1 cellular context compared by ENCODE assay signal in the genomic region with DNA sequence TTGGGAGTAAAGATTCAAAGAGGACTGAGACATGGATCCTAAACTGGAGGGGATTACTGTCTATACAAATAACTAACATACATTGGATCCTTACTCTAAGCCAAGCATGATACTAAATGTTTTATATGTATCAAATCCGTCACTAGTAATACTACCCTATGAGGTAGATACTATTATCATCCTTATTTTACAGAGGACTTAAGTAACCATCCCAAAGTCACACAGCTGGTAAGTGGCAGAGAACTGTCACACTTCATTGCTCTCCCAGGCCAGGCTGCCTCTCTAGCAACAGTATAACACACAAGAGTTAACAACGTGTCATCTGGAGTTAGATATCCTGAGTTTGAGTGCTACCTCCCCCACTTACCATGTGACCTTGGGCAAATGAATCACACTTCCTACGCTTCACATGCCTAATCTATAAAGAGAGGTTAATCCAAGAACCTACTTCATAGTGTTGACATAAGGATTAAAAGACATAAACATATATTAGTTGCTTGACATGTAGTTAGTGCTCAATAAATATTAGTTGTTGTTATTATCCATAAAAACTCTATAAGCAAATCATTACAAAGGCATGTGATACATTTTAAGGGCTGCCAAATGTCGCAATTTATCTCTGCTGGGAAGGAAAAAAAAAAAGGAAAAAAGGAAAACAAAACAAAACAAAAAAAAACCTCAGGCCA.
TF ChIP-seq lines count a peak whose summit lies in the region.

No MANE protein-coding gene starts in this region.

TF ChIP-seq in HEK293, 187 proteins besides CTCF, POLR2A, EP300 and RAD21 (continued from another document and continues in another):
- TF ChIP-seq ZNF174 (tag by site-specific recombination; IDR thresholded peaks at IDR 0.05) = no peak
- TF ChIP-seq, protein P1, sequence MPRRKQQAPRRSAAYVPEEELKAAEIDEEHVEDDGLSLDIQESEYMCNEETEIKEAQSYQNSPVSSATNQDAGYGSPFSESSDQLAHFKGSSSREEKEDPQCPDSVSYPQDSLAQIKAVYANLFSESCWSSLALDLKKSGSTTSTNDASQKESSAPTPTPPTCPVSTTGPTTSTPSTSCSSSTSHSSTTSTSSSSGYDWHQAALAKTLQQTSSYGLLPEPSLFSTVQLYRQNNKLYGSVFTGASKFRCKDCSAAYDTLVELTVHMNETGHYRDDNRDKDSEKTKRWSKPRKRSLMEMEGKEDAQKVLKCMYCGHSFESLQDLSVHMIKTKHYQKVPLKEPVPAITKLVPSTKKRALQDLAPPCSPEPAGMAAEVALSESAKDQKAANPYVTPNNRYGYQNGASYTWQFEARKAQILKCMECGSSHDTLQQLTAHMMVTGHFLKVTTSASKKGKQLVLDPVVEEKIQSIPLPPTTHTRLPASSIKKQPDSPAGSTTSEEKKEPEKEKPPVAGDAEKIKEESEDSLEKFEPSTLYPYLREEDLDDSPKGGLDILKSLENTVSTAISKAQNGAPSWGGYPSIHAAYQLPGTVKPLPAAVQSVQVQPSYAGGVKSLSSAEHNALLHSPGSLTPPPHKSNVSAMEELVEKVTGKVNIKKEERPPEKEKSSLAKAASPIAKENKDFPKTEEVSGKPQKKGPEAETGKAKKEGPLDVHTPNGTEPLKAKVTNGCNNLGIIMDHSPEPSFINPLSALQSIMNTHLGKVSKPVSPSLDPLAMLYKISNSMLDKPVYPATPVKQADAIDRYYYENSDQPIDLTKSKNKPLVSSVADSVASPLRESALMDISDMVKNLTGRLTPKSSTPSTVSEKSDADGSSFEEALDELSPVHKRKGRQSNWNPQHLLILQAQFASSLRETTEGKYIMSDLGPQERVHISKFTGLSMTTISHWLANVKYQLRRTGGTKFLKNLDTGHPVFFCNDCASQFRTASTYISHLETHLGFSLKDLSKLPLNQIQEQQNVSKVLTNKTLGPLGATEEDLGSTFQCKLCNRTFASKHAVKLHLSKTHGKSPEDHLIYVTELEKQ (tag by site-specific recombination; IDR thresholded peaks at IDR 0.05; ENCODE audit: borderline replicate concordance) = no peak
- TF ChIP-seq ZNF138 (tag by site-specific recombination; IDR thresholded peaks at IDR 0.05; ENCODE audit: borderline replicate concordance) = no peak
- TF ChIP-seq GLIS1 (tag by site-specific recombination; IDR thresholded peaks at IDR 0.05) = no peak
- TF ChIP-seq, protein P2, sequence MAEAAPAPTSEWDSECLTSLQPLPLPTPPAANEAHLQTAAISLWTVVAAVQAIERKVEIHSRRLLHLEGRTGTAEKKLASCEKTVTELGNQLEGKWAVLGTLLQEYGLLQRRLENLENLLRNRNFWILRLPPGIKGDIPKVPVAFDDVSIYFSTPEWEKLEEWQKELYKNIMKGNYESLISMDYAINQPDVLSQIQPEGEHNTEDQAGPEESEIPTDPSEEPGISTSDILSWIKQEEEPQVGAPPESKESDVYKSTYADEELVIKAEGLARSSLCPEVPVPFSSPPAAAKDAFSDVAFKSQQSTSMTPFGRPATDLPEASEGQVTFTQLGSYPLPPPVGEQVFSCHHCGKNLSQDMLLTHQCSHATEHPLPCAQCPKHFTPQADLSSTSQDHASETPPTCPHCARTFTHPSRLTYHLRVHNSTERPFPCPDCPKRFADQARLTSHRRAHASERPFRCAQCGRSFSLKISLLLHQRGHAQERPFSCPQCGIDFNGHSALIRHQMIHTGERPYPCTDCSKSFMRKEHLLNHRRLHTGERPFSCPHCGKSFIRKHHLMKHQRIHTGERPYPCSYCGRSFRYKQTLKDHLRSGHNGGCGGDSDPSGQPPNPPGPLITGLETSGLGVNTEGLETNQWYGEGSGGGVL (tag by site-specific recombination; IDR thresholded peaks at IDR 0.05) = 0 out of 2 replicates have a peak, but pooled peaks have one; percentile 15
- TF ChIP-seq ZNF16 (tag by site-specific recombination; IDR thresholded peaks at IDR 0.05; ENCODE audit: low read depth) = no peak
- TF ChIP-seq KLF16 (tag by site-specific recombination; IDR thresholded peaks at IDR 0.05) = 0 out of 2 replicates have a peak, but pooled peaks have one; percentile 36
- peak; percentile 36; the same call in 1 of the 2 replicates for TF ChIP-seq SP7 (tag by site-specific recombination; IDR thresholded peaks at IDR 0.05)
- no peak for TF ChIP-seq ZNF112 (tag by site-specific recombination; IDR thresholded peaks at IDR 0.05)
- TF ChIP-seq ZNF175 (tag by site-specific recombination; IDR thresholded peaks at IDR 0.05) = no peak
- TF ChIP-seq GLIS2 (tag by site-specific recombination; IDR thresholded peaks at IDR 0.05) = no peak
- peak; percentile 34 for TF ChIP-seq SETDB1 (IDR thresholded peaks at IDR 0.05; ENCODE audit: insufficient read length, low read length)
- TF ChIP-seq IKZF3 (tag by site-specific recombination; IDR thresholded peaks at IDR 0.05) = no peak
- TF ChIP-seq, protein P3, sequence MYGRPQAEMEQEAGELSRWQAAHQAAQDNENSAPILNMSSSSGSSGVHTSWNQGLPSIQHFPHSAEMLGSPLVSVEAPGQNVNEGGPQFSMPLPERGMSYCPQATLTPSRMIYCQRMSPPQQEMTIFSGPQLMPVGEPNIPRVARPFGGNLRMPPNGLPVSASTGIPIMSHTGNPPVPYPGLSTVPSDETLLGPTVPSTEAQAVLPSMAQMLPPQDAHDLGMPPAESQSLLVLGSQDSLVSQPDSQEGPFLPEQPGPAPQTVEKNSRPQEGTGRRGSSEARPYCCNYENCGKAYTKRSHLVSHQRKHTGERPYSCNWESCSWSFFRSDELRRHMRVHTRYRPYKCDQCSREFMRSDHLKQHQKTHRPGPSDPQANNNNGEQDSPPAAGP (tag by site-specific recombination; IDR thresholded peaks at IDR 0.05) = no peak
- TF ChIP-seq HOXC10 (CRISPR knock-in tag; IDR thresholded peaks at IDR 0.05) = no peak
- no peak for TF ChIP-seq ZNF221 (tag by site-specific recombination; IDR thresholded peaks at IDR 0.05; ENCODE audit: borderline replicate concordance)
- TF ChIP-seq KLF1 (tag by site-specific recombination; IDR thresholded peaks at IDR 0.05) = no peak
- no peak for TF ChIP-seq ZNF747 (tag by site-specific recombination; IDR thresholded peaks at IDR 0.05)
- TF ChIP-seq, protein P4, sequence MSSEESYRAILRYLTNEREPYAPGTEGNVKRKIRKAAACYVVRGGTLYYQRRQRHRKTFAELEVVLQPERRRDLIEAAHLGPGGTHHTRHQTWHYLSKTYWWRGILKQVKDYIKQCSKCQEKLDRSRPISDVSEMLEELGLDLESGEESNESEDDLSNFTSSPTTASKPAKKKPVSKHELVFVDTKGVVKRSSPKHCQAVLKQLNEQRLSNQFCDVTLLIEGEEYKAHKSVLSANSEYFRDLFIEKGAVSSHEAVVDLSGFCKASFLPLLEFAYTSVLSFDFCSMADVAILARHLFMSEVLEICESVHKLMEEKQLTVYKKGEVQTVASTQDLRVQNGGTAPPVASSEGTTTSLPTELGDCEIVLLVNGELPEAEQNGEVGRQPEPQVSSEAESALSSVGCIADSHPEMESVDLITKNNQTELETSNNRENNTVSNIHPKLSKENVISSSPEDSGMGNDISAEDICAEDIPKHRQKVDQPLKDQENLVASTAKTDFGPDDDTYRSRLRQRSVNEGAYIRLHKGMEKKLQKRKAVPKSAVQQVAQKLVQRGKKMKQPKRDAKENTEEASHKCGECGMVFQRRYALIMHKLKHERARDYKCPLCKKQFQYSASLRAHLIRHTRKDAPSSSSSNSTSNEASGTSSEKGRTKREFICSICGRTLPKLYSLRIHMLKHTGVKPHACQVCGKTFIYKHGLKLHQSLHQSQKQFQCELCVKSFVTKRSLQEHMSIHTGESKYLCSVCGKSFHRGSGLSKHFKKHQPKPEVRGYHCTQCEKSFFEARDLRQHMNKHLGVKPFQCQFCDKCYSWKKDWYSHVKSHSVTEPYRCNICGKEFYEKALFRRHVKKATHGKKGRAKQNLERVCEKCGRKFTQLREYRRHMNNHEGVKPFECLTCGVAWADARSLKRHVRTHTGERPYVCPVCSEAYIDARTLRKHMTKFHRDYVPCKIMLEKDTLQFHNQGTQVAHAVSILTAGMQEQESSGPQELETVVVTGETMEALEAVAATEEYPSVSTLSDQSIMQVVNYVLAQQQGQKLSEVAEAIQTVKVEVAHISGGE (tag by site-specific recombination; conservative IDR thresholded peaks at IDR 0.05; ENCODE audit: low read depth) = no peak
- TF ChIP-seq, protein P5, sequence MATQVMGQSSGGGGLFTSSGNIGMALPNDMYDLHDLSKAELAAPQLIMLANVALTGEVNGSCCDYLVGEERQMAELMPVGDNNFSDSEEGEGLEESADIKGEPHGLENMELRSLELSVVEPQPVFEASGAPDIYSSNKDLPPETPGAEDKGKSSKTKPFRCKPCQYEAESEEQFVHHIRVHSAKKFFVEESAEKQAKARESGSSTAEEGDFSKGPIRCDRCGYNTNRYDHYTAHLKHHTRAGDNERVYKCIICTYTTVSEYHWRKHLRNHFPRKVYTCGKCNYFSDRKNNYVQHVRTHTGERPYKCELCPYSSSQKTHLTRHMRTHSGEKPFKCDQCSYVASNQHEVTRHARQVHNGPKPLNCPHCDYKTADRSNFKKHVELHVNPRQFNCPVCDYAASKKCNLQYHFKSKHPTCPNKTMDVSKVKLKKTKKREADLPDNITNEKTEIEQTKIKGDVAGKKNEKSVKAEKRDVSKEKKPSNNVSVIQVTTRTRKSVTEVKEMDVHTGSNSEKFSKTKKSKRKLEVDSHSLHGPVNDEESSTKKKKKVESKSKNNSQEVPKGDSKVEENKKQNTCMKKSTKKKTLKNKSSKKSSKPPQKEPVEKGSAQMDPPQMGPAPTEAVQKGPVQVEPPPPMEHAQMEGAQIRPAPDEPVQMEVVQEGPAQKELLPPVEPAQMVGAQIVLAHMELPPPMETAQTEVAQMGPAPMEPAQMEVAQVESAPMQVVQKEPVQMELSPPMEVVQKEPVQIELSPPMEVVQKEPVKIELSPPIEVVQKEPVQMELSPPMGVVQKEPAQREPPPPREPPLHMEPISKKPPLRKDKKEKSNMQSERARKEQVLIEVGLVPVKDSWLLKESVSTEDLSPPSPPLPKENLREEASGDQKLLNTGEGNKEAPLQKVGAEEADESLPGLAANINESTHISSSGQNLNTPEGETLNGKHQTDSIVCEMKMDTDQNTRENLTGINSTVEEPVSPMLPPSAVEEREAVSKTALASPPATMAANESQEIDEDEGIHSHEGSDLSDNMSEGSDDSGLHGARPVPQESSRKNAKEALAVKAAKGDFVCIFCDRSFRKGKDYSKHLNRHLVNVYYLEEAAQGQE (tag by site-specific recombination; IDR thresholded peaks at IDR 0.05) = no peak
- 0 out of 2 replicates have a peak, but pooled peaks have one; percentile 34 for TF ChIP-seq ZBTB7A (tag by site-specific recombination; IDR thresholded peaks at IDR 0.05; ENCODE audit: low read depth)
- TF ChIP-seq ZNF596 (tag by site-specific recombination; IDR thresholded peaks at IDR 0.05) = no peak
- TF ChIP-seq, protein P6, sequence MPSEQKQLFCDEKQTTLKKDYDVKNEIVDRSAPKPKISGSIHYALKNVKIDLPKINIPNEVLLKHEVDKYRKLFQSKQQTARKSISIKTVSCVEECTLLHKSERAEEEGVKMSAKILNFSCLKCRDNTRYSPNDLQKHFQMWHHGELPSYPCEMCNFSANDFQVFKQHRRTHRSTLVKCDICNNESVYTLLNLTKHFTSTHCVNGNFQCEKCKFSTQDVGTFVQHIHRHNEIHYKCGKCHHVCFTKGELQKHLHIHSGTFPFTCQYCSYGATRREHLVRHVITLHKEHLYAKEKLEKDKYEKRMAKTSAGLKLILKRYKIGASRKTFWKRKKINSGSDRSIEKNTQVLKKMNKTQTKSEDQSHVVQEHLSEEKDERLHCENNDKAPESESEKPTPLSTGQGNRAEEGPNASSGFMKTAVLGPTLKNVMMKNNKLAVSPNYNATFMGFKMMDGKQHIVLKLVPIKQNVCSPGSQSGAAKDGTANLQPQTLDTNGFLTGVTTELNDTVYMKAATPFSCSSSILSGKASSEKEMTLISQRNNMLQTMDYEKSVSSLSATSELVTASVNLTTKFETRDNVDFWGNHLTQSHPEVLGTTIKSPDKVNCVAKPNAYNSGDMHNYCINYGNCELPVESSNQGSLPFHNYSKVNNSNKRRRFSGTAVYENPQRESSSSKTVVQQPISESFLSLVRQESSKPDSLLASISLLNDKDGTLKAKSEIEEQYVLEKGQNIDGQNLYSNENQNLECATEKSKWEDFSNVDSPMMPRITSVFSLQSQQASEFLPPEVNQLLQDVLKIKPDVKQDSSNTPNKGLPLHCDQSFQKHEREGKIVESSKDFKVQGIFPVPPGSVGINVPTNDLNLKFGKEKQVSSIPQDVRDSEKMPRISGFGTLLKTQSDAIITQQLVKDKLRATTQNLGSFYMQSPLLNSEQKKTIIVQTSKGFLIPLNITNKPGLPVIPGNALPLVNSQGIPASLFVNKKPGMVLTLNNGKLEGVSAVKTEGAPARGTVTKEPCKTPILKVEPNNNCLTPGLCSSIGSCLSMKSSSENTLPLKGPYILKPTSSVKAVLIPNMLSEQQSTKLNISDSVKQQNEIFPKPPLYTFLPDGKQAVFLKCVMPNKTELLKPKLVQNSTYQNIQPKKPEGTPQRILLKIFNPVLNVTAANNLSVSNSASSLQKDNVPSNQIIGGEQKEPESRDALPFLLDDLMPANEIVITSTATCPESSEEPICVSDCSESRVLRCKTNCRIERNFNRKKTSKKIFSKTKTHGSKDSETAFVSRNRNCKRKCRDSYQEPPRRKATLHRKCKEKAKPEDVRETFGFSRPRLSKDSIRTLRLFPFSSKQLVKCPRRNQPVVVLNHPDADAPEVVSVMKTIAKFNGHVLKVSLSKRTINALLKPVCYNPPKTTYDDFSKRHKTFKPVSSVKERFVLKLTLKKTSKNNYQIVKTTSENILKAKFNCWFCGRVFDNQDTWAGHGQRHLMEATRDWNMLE (tag by site-specific recombination; conservative IDR thresholded peaks at IDR 0.05; ENCODE audit: low read depth) = no peak
- no peak for TF ChIP-seq ZNF600 (tag by site-specific recombination; IDR thresholded peaks at IDR 0.05)
- TF ChIP-seq, protein P7, sequence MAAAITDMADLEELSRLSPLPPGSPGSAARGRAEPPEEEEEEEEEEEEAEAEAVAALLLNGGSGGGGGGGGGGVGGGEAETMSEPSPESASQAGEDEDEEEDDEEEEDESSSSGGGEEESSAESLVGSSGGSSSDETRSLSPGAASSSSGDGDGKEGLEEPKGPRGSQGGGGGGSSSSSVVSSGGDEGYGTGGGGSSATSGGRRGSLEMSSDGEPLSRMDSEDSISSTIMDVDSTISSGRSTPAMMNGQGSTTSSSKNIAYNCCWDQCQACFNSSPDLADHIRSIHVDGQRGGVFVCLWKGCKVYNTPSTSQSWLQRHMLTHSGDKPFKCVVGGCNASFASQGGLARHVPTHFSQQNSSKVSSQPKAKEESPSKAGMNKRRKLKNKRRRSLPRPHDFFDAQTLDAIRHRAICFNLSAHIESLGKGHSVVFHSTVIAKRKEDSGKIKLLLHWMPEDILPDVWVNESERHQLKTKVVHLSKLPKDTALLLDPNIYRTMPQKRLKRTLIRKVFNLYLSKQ (tag by site-specific recombination; IDR thresholded peaks at IDR 0.05; ENCODE audit: borderline replicate concordance) = no peak
- TF ChIP-seq ZNF416 (tag by site-specific recombination; IDR thresholded peaks at IDR 0.05) = no peak
- TF ChIP-seq, protein P8, sequence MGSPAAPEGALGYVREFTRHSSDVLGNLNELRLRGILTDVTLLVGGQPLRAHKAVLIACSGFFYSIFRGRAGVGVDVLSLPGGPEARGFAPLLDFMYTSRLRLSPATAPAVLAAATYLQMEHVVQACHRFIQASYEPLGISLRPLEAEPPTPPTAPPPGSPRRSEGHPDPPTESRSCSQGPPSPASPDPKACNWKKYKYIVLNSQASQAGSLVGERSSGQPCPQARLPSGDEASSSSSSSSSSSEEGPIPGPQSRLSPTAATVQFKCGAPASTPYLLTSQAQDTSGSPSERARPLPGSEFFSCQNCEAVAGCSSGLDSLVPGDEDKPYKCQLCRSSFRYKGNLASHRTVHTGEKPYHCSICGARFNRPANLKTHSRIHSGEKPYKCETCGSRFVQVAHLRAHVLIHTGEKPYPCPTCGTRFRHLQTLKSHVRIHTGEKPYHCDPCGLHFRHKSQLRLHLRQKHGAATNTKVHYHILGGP (tag by site-specific recombination; IDR thresholded peaks at IDR 0.05) = peak; percentile 81
- TF ChIP-seq ZNF610 (tag by site-specific recombination; IDR thresholded peaks at IDR 0.05; ENCODE audit: borderline replicate concordance) = no peak
- TF ChIP-seq ZNF184 (tag by site-specific recombination; IDR thresholded peaks at IDR 0.05) = no peak
